ENCODE assay signal across 8 cellular contexts in genomic region chr17:64661041-64661730, GRCh38. TPM values are rescaled to one million over a fixed set of nuclear protein-coding genes. Genes with fewer than 3 reads are reported as not detected.
DNase-seq lines count a peak whose midpoint lies in the region; ATAC-seq and TF ChIP-seq lines count a peak whose summit lies in the region.
"Not testable (repeated sequence)": the region's sequence is repeated elsewhere in the genome, so short reads cannot be mapped to it uniquely, and the experiment has no call there.

No MANE protein-coding gene starts in this region.

- H3K4me3 Mint-ChIP-seq in activated CD4-positive, alpha-beta memory T cell treated with anti-CD3 and anti-CD28 coated beads for 36 hours, result peak overlapping the region; percentile 95
- peak overlapping the region; percentile 97 to 99 for H3K4me3 Mint-ChIP-seq in stimulated activated naive B cell treated with anti-CD40 and anti-IgM and Interleukin-4, amounts not matched to agents 10 μg/mL and 1 μg/mL and 100 μg/mL, for 72 hours

- H3K4me1 Mint-ChIP-seq in activated CD4-positive, alpha-beta memory T cell treated with anti-CD3 and anti-CD28 coated beads for 36 hours (ENCODE audit: low read depth), result peaks cover 35% of the 10 kb centered on the region
- H3K4me1 Mint-ChIP-seq in stimulated activated naive B cell treated with anti-CD40 and anti-IgM and Interleukin-4, amounts not matched to agents 10 μg/mL and 1 μg/mL and 100 μg/mL, for 72 hours, result peaks cover 18 to 49% of the 10 kb centered on the region in 2 donors

- peak; percentile 15 for ATAC-seq in HG02973 (IDR thresholded peaks at IDR 0.05; ENCODE audit: unreplicated experiment)
- peak; percentile 11 to 17 for ATAC-seq in stimulated activated naive B cell treated with anti-CD40 and anti-IgM and Interleukin-4, amounts not matched to agents 10 μg/mL and 1 μg/mL and 100 μg/mL, for 72 hours (replicated peaks)

- peak overlapping the region; percentile 90 for H3K27ac Mint-ChIP-seq in activated CD4-positive, alpha-beta memory T cell treated with anti-CD3 and anti-CD28 coated beads for 36 hours
- H3K27ac Mint-ChIP-seq in stimulated activated naive B cell treated with anti-CD40 and anti-IgM and Interleukin-4, amounts not matched to agents 10 μg/mL and 1 μg/mL and 100 μg/mL, for 72 hours, result peak overlapping the region; percentile 95

- peak overlapping the region; percentile 85 for H3K4me2 ChIP-seq in mammary epithelial cell (ENCODE audit: insufficient read depth, low read depth, low read length)
- peak overlapping the region; percentile 64 for H3K4me2 ChIP-seq in parathyroid adenoma (ENCODE audit: low read length)

- H3K36me3 ChIP-seq in mammary epithelial cell (ENCODE audit: insufficient read depth, low read length); parathyroid adenoma (ENCODE audit: control insufficient read depth, insufficient read depth, low read length): not testable (repeated sequence)

- H3K9me3 ChIP-seq in mammary epithelial cell (replicated peaks; ENCODE audit: insufficient read depth, low read length); parathyroid adenoma (ENCODE audit: control insufficient read depth, low read length): not testable (repeated sequence)

- TF ChIP-seq CTCF in mammary epithelial cell (conservative IDR thresholded peaks at IDR 0.05 in 1 of 2, IDR thresholded peaks at IDR 0.05 in 1 of 2; ENCODE audit: extremely low read depth in 1 of 2, insufficient read depth in 1 of 2, low read depth in 1 of 2, low read length in 2 of 2); parathyroid adenoma (IDR thresholded peaks at IDR 0.05): not testable (repeated sequence)

- peaks cover 27% of the 10 kb centered on the region for H3K4me1 ChIP-seq in mammary epithelial cell (ENCODE audit: insufficient read depth, low read length)
- not testable (repeated sequence) for H3K4me1 ChIP-seq in parathyroid adenoma

- H3K4me3 ChIP-seq in mammary epithelial cell (replicated peaks in 1 of 3; ENCODE audit: insufficient read depth in 1 of 3, low read depth in 2 of 3, low read length in 3 of 3), result peak overlapping the region; percentile 57 to 82 (median 77)
- peak overlapping the region; percentile 67 for H3K4me3 ChIP-seq in iPS-11a (ENCODE audit: low read depth, low read length)
- peak overlapping the region; percentile 61 for H3K4me3 ChIP-seq in parathyroid adenoma (ENCODE audit: low read depth, low read length)

- dilution Hi-C loops in mammary epithelial cell (cut with HindIII; ENCODE audit: low sequenced_read_pairs), result not testable (repeated sequence)

- not testable (repeated sequence) for H2AFZ ChIP-seq in mammary epithelial cell (ENCODE audit: low read depth, low read length)
- H2AFZ ChIP-seq in parathyroid adenoma, result peak overlapping the region; percentile 82

- H4K20me1 ChIP-seq in mammary epithelial cell (ENCODE audit: insufficient read depth, low read length), result not testable (repeated sequence)

- H3K36me3 Mint-ChIP-seq in activated CD4-positive, alpha-beta memory T cell treated with anti-CD3 and anti-CD28 coated beads for 36 hours; stimulated activated naive B cell treated with anti-CD40 and anti-IgM and Interleukin-4, amounts not matched to agents 10 μg/mL and 1 μg/mL and 100 μg/mL, for 72 hours: not testable (repeated sequence)

- H3K9ac ChIP-seq in mammary epithelial cell (ENCODE audit: insufficient read depth, low read length), result peak overlapping the region; percentile 86
- not testable (repeated sequence) for H3K9ac ChIP-seq in parathyroid adenoma

- not testable (repeated sequence) for H3K27me3 Mint-ChIP-seq in activated CD4-positive, alpha-beta memory T cell treated with anti-CD3 and anti-CD28 coated beads for 36 hours; stimulated activated naive B cell treated with anti-CD40 and anti-IgM and Interleukin-4, amounts not matched to agents 10 μg/mL and 1 μg/mL and 100 μg/mL, for 72 hours

- 2% methylated on average over 8 of the region's 35 CpGs for WGBS in mammary epithelial cell (ENCODE audit: low coverage, missing lambda C conversion rate)

- TSS peak; percentile 48 for BruUV-seq in mammary epithelial cell (replicated peaks; lab: Mats Ljungman, UMichigan)

- DNase-seq in DMS 273 (lab: John Stamatoyannopoulos, UW; ENCODE audit: unreplicated experiment) (peak; percentile 56), NCI-H748 (lab: John Stamatoyannopoulos, UW; ENCODE audit: unreplicated experiment) (peak; percentile 56), mammary epithelial cell (peak; percentile 45)
- DNase-seq in activated CD4-positive, alpha-beta memory T cell treated with anti-CD3 and anti-CD28 coated beads for 36 hours, result peak; percentile 59
- peak; percentile 19 for DNase-seq in stimulated activated naive B cell treated with anti-CD40 and anti-IgM and Interleukin-4, amounts not matched to agents 10 μg/mL and 1 μg/mL and 100 μg/mL, for 72 hours

- not testable (repeated sequence) for H3K27me3 ChIP-seq in mammary epithelial cell (ENCODE audit: insufficient read depth, low read length); parathyroid adenoma (ENCODE audit: control insufficient read depth, insufficient read depth, low read length)

- CTCF ChIA-PET in activated CD4-positive, alpha-beta memory T cell treated with anti-CD3 and anti-CD28 coated beads for 36 hours (lab: Charles Lee), result interaction anchor here (1.4 kb wide), 1 partner anchor 12 kb away, joined by 6 read pairs; no protein-coding TSS in a partner anchor
- CTCF ChIA-PET in mammary epithelial cell (lab: Charles Lee; ENCODE audit: low non-redundant PET), result not testable (repeated sequence)

- H3K79me2 ChIP-seq in mammary epithelial cell (ENCODE audit: insufficient read depth, low read length) (peaks cover 59% of the 10 kb centered on the region), parathyroid adenoma (peaks cover 18% of the 10 kb centered on the region)

- H3K27ac ChIP-seq in mammary epithelial cell (ENCODE audit: insufficient read depth, low read depth, low read length), result peak overlapping the region; percentile 66
- H3K27ac ChIP-seq in parathyroid adenoma, result peak overlapping the region; percentile 65

- intact Hi-C loops in activated CD4-positive, alpha-beta memory T cell treated with anti-CD3 and anti-CD28 coated beads for 36 hours (cut with micrococcal nuclease), result loop anchor here (10.0 kb wide), 1 partner anchor 54 kb away; no protein-coding TSS in a partner anchor
- intact Hi-C loops in mammary epithelial cell (cut with micrococcal nuclease), result loop anchor here (2.0 to 5.0 kb wide), 2 partner anchors 76 to 114 kb away; no protein-coding TSS in a partner anchor

- POLR2A ChIA-PET in activated CD4-positive, alpha-beta memory T cell treated with anti-CD3 and anti-CD28 coated beads for 36 hours (lab: Charles Lee), result interaction anchor here (0.5 to 1.3 kb wide), 6 partner anchors 44 to 155 kb away, joined by 3 to 6 read pairs (median 4); partner anchors contain the start of genes CEP95 and DDX5

- not testable (repeated sequence) for H3K9me3 Mint-ChIP-seq in activated CD4-positive, alpha-beta memory T cell treated with anti-CD3 and anti-CD28 coated beads for 36 hours; stimulated activated naive B cell treated with anti-CD40 and anti-IgM and Interleukin-4, amounts not matched to agents 10 μg/mL and 1 μg/mL and 100 μg/mL, for 72 hours

- in situ Hi-C loops in mammary epithelial cell (cut with MboI; ENCODE audit: low sequenced_read_pairs in 2 of 2), result not testable (repeated sequence)

RNA-seq across cellular contexts. Expression of gene SMURF2, which starts 0.9 kb away (rescaled TPM):
- 10 to 100 TPM; 11.5 to 12.1 TPM for total RNA-seq in activated CD4-positive, alpha-beta memory T cell treated with anti-CD3 and anti-CD28 coated beads for 36 hours
- total RNA-seq in mammary epithelial cell, result 10 to 100 TPM; 68.7 to 93.7 TPM
- 33.2 TPM for polyA plus RNA-seq in mammary epithelial cell
- polyA minus RNA-seq in mammary epithelial cell, result 86.5 TPM

Comparison
In these comparisons a context has a peak if more than half of its experiments do, and no peak if none do; other contexts are left out.
1. Peak in every context shown above with its lines: DNase-seq, ATAC-seq, H3K4me3 ChIP-seq and H3K27ac ChIP-seq.
2. RNA of gene SMURF2, which starts 0.9 kb away (total RNA-seq): 68.7 to 93.7 TPM in mammary epithelial cell; 11.5 to 12.1 TPM in activated CD4-positive, alpha-beta memory T cell treated with anti-CD3 and anti-CD28 coated beads for 36 hours; every median in the first group is over 4 times any median in the second.